ENCODE assay signal across 11 cellular contexts in genomic region chr2:218281449-218281848, GRCh38. TPM values are rescaled to one million over a fixed set of nuclear protein-coding genes. Genes with fewer than 3 reads are reported as not detected.
A peak's percentile ranks its signal among the peaks of the same experiment; 100 is the strongest.
DNase-seq lines count a peak whose midpoint lies in the region; ATAC-seq, FAIRE-seq and TF ChIP-seq lines count a peak whose summit lies in the region.
"Had no signal": no experiment of that assay in that cellular context is flagged by ENCODE, and none has a peak within 500 bp of the region (broad histone marks: within the 10 kb centered on the region; RNA-seq: fewer than 3 reads in every experiment).

No MANE protein-coding gene starts in this region.

- peaks cover 5% of the 10 kb centered on the region for H3F3A ChIP-seq in PC-3 (ENCODE audit: low read length, unreplicated experiment)

- POLR2A ChIA-PET in PC-3 (lab: Charles Lee; ENCODE audit: unreplicated experiment), result no interaction called here

- no peaks in the 10 kb centered on the region for H3K27me3 Mint-ChIP-seq in stimulated activated naive CD8-positive, alpha-beta T cell treated with anti-CD3 and anti-CD28 coated beads, Interleukin-15, amount 100 ng/mL, for 72 hours

- CTCF ChIA-PET in PC-3 (lab: Charles Lee), result no interaction called here

- TF ChIP-seq POLR2A in body of pancreas (IDR thresholded peaks at IDR 0.05), result no peak

- no peaks in the 10 kb centered on the region for H3K9me2 ChIP-seq in PC-3 (replicated peaks; ENCODE audit: low read length)

- H3K4me3 Mint-ChIP-seq in stimulated activated naive CD8-positive, alpha-beta T cell treated with anti-CD3 and anti-CD28 coated beads, Interleukin-15, amount 100 ng/mL, for 72 hours, result no peak overlapping the region

- H4K20me1 ChIP-seq in PC-3 (ENCODE audit: low read length), result no peaks in the 10 kb centered on the region

- TF ChIP-seq CTCF in PC-3 (conservative IDR thresholded peaks at IDR 0.05; ENCODE audit: low read depth, low read length) (no peak), body of pancreas (IDR thresholded peaks at IDR 0.05) (no peak)

- H3K9me3 Mint-ChIP-seq in stimulated activated naive CD8-positive, alpha-beta T cell treated with anti-CD3 and anti-CD28 coated beads, Interleukin-15, amount 100 ng/mL, for 72 hours, result no peaks in the 10 kb centered on the region

- H3K9ac ChIP-seq in PC-3 (ENCODE audit: low read length), result peak overlapping the region; percentile 79

- H3K27ac ChIP-seq in PC-3 (ENCODE audit: low read length), result peak overlapping the region; percentile 98
- H3K27ac ChIP-seq in body of pancreas, result peak overlapping the region; percentile 98 to 99 (median 98)
- H3K27ac ChIP-seq in layer of hippocampus (ENCODE audit: low read depth, low read length), result peak overlapping the region; percentile 89

- FAIRE-seq in frontal cortex (lab: Jason Lieb, UNC), result no peak
- FAIRE-seq: HTR-8/SVneo had no signal

- H3K4me1 ChIP-seq in PC-3 (ENCODE audit: insufficient read depth, low read length) (peaks cover 53% of the 10 kb centered on the region), body of pancreas (peaks cover 84% of the 10 kb centered on the region)

- intact Hi-C loops in PC-3 (cut with micrococcal nuclease) (no loop called here), body of pancreas (cut with DNase I) (no loop called here)

- H3K4me3 ChIP-seq in PC-3 (ENCODE audit: low read length) (no peak overlapping the region), body of pancreas (no peak overlapping the region), MG63 (no peak overlapping the region)

- DNase-seq in PC-3, result peak; percentile 42
- DNase-seq in body of pancreas, result peak; percentile 73 to 87 (median 84)
- no peak for DNase-seq in stimulated activated naive CD8-positive, alpha-beta T cell treated with anti-CD3 and anti-CD28 coated beads, Interleukin-15, amount 100 ng/mL, for 72 hours
- no peak for DNase-seq in frontal cortex (ENCODE audit: low spot score in 2 of 2)
- no peak for DNase-seq in MG63
- DNase-seq: foreskin keratinocyte, NCI-H2227 treated with DMSO at 0.1 percent for 48 hours had no signal

- H3K36me3 ChIP-seq in PC-3 (ENCODE audit: low read depth, low read length) (peaks cover 8% of the 10 kb centered on the region; the same call in 1 of the 2 replicates), body of pancreas (replicated peaks in 1 of 2; ENCODE audit: insufficient read depth in 1 of 2, low read depth in 2 of 2) (peaks cover 31 to 40% of the 10 kb centered on the region in 2 donors), MG63 (peaks cover 61% of the 10 kb centered on the region)

- H3K9me3 ChIP-seq in PC-3 (ENCODE audit: low read length), result no peaks in the 10 kb centered on the region
- H3K9me3 ChIP-seq in body of pancreas, result no peaks in the 10 kb centered on the region
- no peaks in the 10 kb centered on the region for H3K9me3 ChIP-seq in MG63

- H3K4me1 Mint-ChIP-seq in stimulated activated naive CD8-positive, alpha-beta T cell treated with anti-CD3 and anti-CD28 coated beads, Interleukin-15, amount 100 ng/mL, for 72 hours, result peaks cover 62% of the 10 kb centered on the region

- H3K27me3 ChIP-seq in PC-3 (ENCODE audit: low read length) (no peaks in the 10 kb centered on the region), body of pancreas (no peaks in the 10 kb centered on the region), layer of hippocampus (ENCODE audit: control insufficient read depth, insufficient read depth, low read length) (no peaks in the 10 kb centered on the region), MG63 (no peaks in the 10 kb centered on the region)
- H3K27me3 ChIP-seq: foreskin keratinocyte had no signal

- H3K4me2 ChIP-seq in PC-3 (ENCODE audit: low read length), result no peak overlapping the region; the same call in 1 of the 2 replicates

- H2AFZ ChIP-seq in PC-3 (ENCODE audit: low read length), result no peak overlapping the region

- H3K27ac Mint-ChIP-seq in stimulated activated naive CD8-positive, alpha-beta T cell treated with anti-CD3 and anti-CD28 coated beads, Interleukin-15, amount 100 ng/mL, for 72 hours, result peak overlapping the region; percentile 13 to 79

- WGBS in body of pancreas, 2 donors, result 25 to 33% methylated on average over 3 of the region's 3 CpGs

- BruUV-seq in PC-3 (replicated peaks; lab: Mats Ljungman, UMichigan), result no TSS peak

- peaks cover 23% of the 10 kb centered on the region for H3K79me2 ChIP-seq in PC-3 (ENCODE audit: low read length)

- no peak for ATAC-seq in PC-3
- ATAC-seq in body of pancreas, result peak; percentile 31
- ATAC-seq in stimulated activated naive CD8-positive, alpha-beta T cell treated with anti-CD3 and anti-CD28 coated beads, Interleukin-15, amount 100 ng/mL, for 72 hours, result no peak
- ATAC-seq in HG02798 (IDR thresholded peaks at IDR 0.05; ENCODE audit: poor library complexity, unreplicated experiment), result no peak
- ATAC-seq in HG02763 (IDR thresholded peaks at IDR 0.05; ENCODE audit: unreplicated experiment), result no peak
- ATAC-seq: foreskin keratinocyte had no signal

RNA-seq across cellular contexts. Expression of gene TMBIM1, which starts 10.9 kb away (rescaled TPM):
- total RNA-seq in PC-3 (2014; rRNA removed) (42.8 and 45.0 TPM in 2 replicates), body of pancreas (100 to 1,000 TPM; 125 to 148 TPM), frontal cortex (9.4 TPM)
- 81.0 and 125 TPM in 2 replicates for total RNA-seq in MG63 (2014; rRNA removed; shearing (Covaris generic); ENCODE audit: low replicate concordance)

RNA-seq across cellular contexts. Expression of gene PNKD, which starts 11.1 kb away (rescaled TPM):
- 95.5 and 97.7 TPM in 2 replicates for total RNA-seq in PC-3 (2014; rRNA removed)
- total RNA-seq in body of pancreas, result 10 to 100 TPM; 17.1 to 21.3 TPM
- 15.1 TPM for total RNA-seq in frontal cortex
- total RNA-seq in MG63 (2014; rRNA removed; shearing (Covaris generic); ENCODE audit: low replicate concordance), result 21.5 and 40.8 TPM in 2 replicates

RNA-seq across cellular contexts. Expression of gene AAMP, which starts 11.5 kb away (rescaled TPM):
- 272 and 312 TPM in 2 replicates for total RNA-seq in PC-3 (2014; rRNA removed)
- total RNA-seq in body of pancreas, result 100 to 1,000 TPM in 1 of 2 donors, 10 to 100 TPM in 1; 61.5 to 114 TPM
- 98.2 TPM for total RNA-seq in frontal cortex
- total RNA-seq in MG63 (2014; rRNA removed; shearing (Covaris generic); ENCODE audit: low replicate concordance), result 112 TPM in 2 replicates

RNA-seq across cellular contexts. Expression of gene GPBAR1, which starts 20.6 kb away (rescaled TPM):
- total RNA-seq in PC-3 (2014; rRNA removed), result 0.18 TPM in 1 of 2 replicates, not detected in the other
- total RNA-seq in body of pancreas, result 10 to 100 TPM in 1 of 2 donors, 1 to 10 TPM in 1; 3.1 to 90.3 TPM
- not detected for total RNA-seq in frontal cortex
- not detected in 2 replicates for total RNA-seq in MG63 (2014; rRNA removed; shearing (Covaris generic); ENCODE audit: low replicate concordance)

Comparison
In these comparisons a context has a peak if more than half of its experiments do, and no peak if none do; other contexts are left out.
1. DNase-seq: peak in PC-3 (single experiment) and body of pancreas (4 of 4); none in stimulated activated naive CD8-positive, alpha-beta T cell treated with anti-CD3 and anti-CD28 coated beads, Interleukin-15, amount 100 ng/mL, for 72 hours (0 of 2), frontal cortex (0 of 2) and MG63 (single experiment).
2. Peak in every context shown above with its lines, with median percentiles within 50 percentile points of each other: H3K27ac ChIP-seq.